Comparison of ENCODE assay signal across 17 cellular contexts in the genomic region with DNA sequence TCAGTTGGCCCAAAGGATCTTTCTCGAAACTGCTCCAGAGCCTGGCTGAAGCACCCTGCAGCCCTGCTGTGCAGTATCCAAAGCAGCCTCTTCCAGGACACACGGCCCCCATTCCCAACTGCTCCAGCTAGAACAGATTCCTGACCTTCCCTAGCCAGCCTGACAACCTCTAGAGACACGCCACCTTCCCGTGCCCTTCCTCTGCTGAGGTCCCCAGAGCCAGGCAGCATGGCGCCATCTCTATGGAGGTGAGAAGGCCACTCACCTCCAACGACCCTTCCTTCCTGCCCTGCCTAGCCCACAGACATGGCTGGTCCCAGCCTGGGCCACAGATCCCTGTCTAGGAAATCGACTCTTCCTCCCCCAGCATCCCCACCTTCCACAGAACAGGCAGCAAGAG. TPM values are rescaled to one million over a fixed set of nuclear protein-coding genes. Genes with fewer than 3 reads are reported as not detected.
A peak's percentile ranks its signal among the peaks of the same experiment; 100 is the strongest.
DNase-seq lines count a peak whose midpoint lies in the region; ATAC-seq and TF ChIP-seq lines count a peak whose summit lies in the region.
"Had no signal": no experiment of that assay in that cellular context is flagged by ENCODE, and none has a peak within 500 bp of the region (broad histone marks: within the 10 kb centered on the region; RNA-seq: fewer than 3 reads in every experiment).

No MANE protein-coding gene starts in this region.

- CTCF ChIA-PET in HEK293 (lab: Yijun Ruan, JAX) = no interaction called here

- no peak overlapping the region for H3K27ac ChIP-seq in HEK293 (ENCODE audit: extremely low read depth, low read depth, low read length)
- H3K27ac ChIP-seq in SK-N-MC = 0 out of 2 replicates have a peak overlapping the region, but pooled peaks have one; percentile 42
- no peak overlapping the region for H3K27ac ChIP-seq in effector memory CD4-positive, alpha-beta T cell (ENCODE audit: insufficient read depth, low read length, poor library complexity, severe bottlenecking)
- H3K27ac ChIP-seq: BLaER1 treated with 17β-estradiol and CSF1 and Interleukin-3, amounts not matched to agents 10 nM and 100 nM; GM23248 had no signal

- no peaks in the 10 kb centered on the region for H3K27me3 Mint-ChIP-seq in nephron (ENCODE audit: low read depth)

- intact Hi-C loops in sciatic nerve (cut with DNase I) = no loop called here

- H3K9ac ChIP-seq in SK-N-MC (ENCODE audit: insufficient read length) = no peak overlapping the region
- H3K9ac ChIP-seq: BLaER1 treated with 17β-estradiol and CSF1 and Interleukin-3, amounts not matched to agents 10 nM and 100 nM; GM23248 had no signal

- ATAC-seq in sciatic nerve (no peak), GM18867 (IDR thresholded peaks at IDR 0.05; ENCODE audit: unreplicated experiment) (no peak)
- ATAC-seq: HepG2 had no signal

- POLR2A ChIA-PET in HEK293 (lab: Yijun Ruan, JAX) = no interaction called here

- no peaks in the 10 kb centered on the region for H3K9me3 Mint-ChIP-seq in nephron
- H3K9me3 Mint-ChIP-seq: CD4-positive, CD25-positive, alpha-beta regulatory T cell; H9; HFFc6 had no signal

- no peak overlapping the region for H3K27ac Mint-ChIP-seq in nephron
- H3K27ac Mint-ChIP-seq: HFFc6 had no signal

- H3K4me3 Mint-ChIP-seq in nephron = peak overlapping the region; percentile 28 to 61 (median 45)
- H3K4me3 Mint-ChIP-seq: CD4-positive, CD25-positive, alpha-beta regulatory T cell; HFFc6 had no signal

- H3K36me3 ChIP-seq in HEK293 (ENCODE audit: control insufficient read depth in 2 of 2, insufficient read depth in 1 of 2, low read length in 2 of 2) (peaks cover 7 to 49% of the 10 kb centered on the region in 2 experiments; a peak in 2 of 3 replicates), SK-N-MC (ENCODE audit: insufficient read depth, low read length) (peaks cover 18% of the 10 kb centered on the region; the same call in 1 of the 2 replicates)
- H3K36me3 ChIP-seq in effector memory CD4-positive, alpha-beta T cell (ENCODE audit: control insufficient read depth, insufficient read depth, low read length) = no peaks in the 10 kb centered on the region

- TF ChIP-seq CTCF in HEK293 (tag by site-specific recombination; IDR thresholded peaks at IDR 0.05) (no peak), nephron (IDR thresholded peaks at IDR 0.05; ENCODE audit: unreplicated experiment in 3 of 3) (no peak)

- DNase-seq in SK-N-MC (ENCODE audit: low read depth, low spot score) (no peak), sciatic nerve (ENCODE audit: low spot score) (peak; percentile 41), DMS 273 (lab: John Stamatoyannopoulos, UW; ENCODE audit: unreplicated experiment) (no peak), SW480 (ENCODE audit: low spot score) (no peak)
- DNase-seq in effector memory CD4-positive, alpha-beta T cell = no peak
- DNase-seq: ACHN; CD4-positive, CD25-positive, alpha-beta regulatory T cell; DMS 273 treated with DMSO at 0.1 percent for 48 hours; GM23248; H9; HFFc6 had no signal

- H3K27me3 ChIP-seq in effector memory CD4-positive, alpha-beta T cell (replicated peaks; ENCODE audit: control insufficient read depth, insufficient read depth, low read length, poor library complexity, severe bottlenecking) = peaks cover 17% of the 10 kb centered on the region

- peaks cover 18% of the 10 kb centered on the region for H3K36me3 Mint-ChIP-seq in nephron (ENCODE audit: low read depth)
- H3K36me3 Mint-ChIP-seq: CD4-positive, CD25-positive, alpha-beta regulatory T cell had no signal

- H3K9me3 ChIP-seq in HEK293 (ENCODE audit: control insufficient read depth, insufficient read depth, low read depth, low read length) (no peaks in the 10 kb centered on the region), SK-N-MC (ENCODE audit: low read depth, low read length) (no peaks in the 10 kb centered on the region)
- no peaks in the 10 kb centered on the region for H3K9me3 ChIP-seq in effector memory CD4-positive, alpha-beta T cell (ENCODE audit: control insufficient read depth, low read length)

- H3K4me1 Mint-ChIP-seq in nephron = peaks cover 19% of the 10 kb centered on the region

- H3K4me3 ChIP-seq in HEK293 (ENCODE audit: low read depth, low read length) (no peak overlapping the region), SK-N-MC (no peak overlapping the region)
- no peak overlapping the region for H3K4me3 ChIP-seq in effector memory CD4-positive, alpha-beta T cell (ENCODE audit: insufficient read depth, low read depth, low read length, poor library complexity, severe bottlenecking)
- H3K4me3 ChIP-seq: BLaER1 treated with 17β-estradiol and CSF1 and Interleukin-3, amounts not matched to agents 10 nM and 100 nM; GM23248 had no signal

- H3K4me1 ChIP-seq in HEK293 (ENCODE audit: control insufficient read depth, insufficient read depth, low read length) = peaks cover 8% of the 10 kb centered on the region; the same call in 1 of the 2 replicates
- H3K4me1 ChIP-seq in effector memory CD4-positive, alpha-beta T cell (ENCODE audit: control insufficient read depth, insufficient read depth, low read length, poor library complexity, severe bottlenecking) = peaks cover 5% of the 10 kb centered on the region

TF ChIP-seq in HEK293, 187 proteins besides CTCF, POLR2A, EP300 and RAD21:
- TF ChIP-seq ZFHX2 (tag by site-specific recombination; conservative IDR thresholded peaks at IDR 0.05) (no peak), ZNF24 (tag by site-specific recombination; IDR thresholded peaks at IDR 0.05) (no peak), SCRT2 (tag by site-specific recombination; IDR thresholded peaks at IDR 0.05) (no peak), ZNF768 (tag by site-specific recombination; IDR thresholded peaks at IDR 0.05) (no peak), ZNF529 (tag by site-specific recombination; IDR thresholded peaks at IDR 0.05; ENCODE audit: insufficient replicate concordance) (no peak), ZNF670 (tag by site-specific recombination; IDR thresholded peaks at IDR 0.05; ENCODE audit: low read depth) (no peak)
- TF ChIP-seq, protein P1, sequence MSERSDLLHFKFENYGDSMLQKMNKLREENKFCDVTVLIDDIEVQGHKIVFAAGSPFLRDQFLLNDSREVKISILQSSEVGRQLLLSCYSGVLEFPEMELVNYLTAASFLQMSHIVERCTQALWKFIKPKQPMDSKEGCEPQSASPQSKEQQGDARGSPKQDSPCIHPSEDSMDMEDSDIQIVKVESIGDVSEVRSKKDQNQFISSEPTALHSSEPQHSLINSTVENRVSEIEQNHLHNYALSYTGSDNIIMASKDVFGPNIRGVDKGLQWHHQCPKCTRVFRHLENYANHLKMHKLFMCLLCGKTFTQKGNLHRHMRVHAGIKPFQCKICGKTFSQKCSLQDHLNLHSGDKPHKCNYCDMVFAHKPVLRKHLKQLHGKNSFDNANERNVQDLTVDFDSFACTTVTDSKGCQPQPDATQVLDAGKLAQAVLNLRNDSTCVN (tag by site-specific recombination; optimal IDR thresholded peaks at IDR 0.05) = peak; percentile 8

RNA-seq across cellular contexts. Expression of gene KIF7, which starts 3.1 kb away (rescaled TPM):
- total RNA-seq in sciatic nerve = 9.2 TPM

RNA-seq across cellular contexts. Expression of gene PLIN1, which starts 27.0 kb away (rescaled TPM):
- 57.4 TPM for total RNA-seq in sciatic nerve
- total RNA-seq: A172; CD4-positive, CD25-positive, alpha-beta regulatory T cell; GM23248; HFFc6 had no signal

RNA-seq across cellular contexts. Expression of gene PEX11A, which starts 38.4 kb away (rescaled TPM):
- 6.2 TPM for total RNA-seq in sciatic nerve

RNA-seq across cellular contexts. Expression of gene WDR93, which starts 38.5 kb away (rescaled TPM):
- not detected for total RNA-seq in sciatic nerve
- total RNA-seq: A172; CD4-positive, CD25-positive, alpha-beta regulatory T cell; GM23248; H9; HepG2 had no signal
